8 cellular contexts compared by ENCODE assay signal in the genomic region with DNA sequence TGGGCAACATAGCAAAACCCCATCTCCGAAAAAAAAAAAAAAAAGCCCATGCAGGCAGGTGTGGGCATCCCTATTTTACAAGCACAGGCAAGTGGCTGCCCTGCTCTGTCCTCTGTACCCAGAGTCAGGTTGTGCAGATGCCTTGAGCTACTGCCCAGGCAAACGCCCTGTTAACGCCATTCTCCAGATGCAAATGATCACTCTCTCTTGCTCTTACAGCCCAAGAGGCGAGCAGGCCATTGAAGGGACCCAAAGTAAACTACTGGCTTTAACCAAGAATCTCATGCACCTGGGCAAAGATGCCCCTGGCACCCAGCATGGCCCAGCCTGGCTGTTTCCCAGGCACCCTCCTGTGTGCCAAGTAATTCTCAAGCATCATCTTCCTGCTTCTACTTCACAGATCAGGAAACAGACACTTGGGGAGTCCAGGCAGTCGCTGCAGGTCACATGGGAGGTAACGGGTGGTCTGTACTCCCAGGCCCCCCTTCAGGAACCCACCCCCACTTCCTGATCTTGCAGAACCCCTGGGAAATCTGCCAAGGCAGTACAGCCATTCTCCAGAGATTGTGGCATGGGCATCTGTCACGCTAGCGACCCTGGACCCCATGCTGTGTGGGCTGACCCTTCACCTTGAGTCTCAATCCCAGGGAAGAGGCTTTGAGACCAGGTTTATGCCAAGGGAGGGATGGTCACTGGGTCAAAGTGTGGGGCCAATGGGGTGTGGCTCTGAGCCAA. TPM values are rescaled to one million over a fixed set of nuclear protein-coding genes. Genes with fewer than 3 reads are reported as not detected.
DNase-seq lines count a peak whose midpoint lies in the region; ATAC-seq and TF ChIP-seq lines count a peak whose summit lies in the region.

No MANE protein-coding gene starts in this region.

- H3K36me3 ChIP-seq in A673 (ENCODE audit: insufficient read depth, low read length, poor library complexity, severe bottlenecking) (no peaks in the 10 kb centered on the region), HCT116 (ENCODE audit: control insufficient read depth in 1 of 2, insufficient read depth in 2 of 2, low read length in 2 of 2) (no peaks in the 10 kb centered on the region), breast epithelium (no peaks in the 10 kb centered on the region)

- intact Hi-C loops in A673 (cut with micrococcal nuclease; ENCODE audit: unreplicated experiment): loop anchor here (5.0 kb wide), 1 partner anchor 101 kb away; the partner anchor contains the start of genes NAIF1 and SLC25A25
- intact Hi-C loops in HCT116 (cut with micrococcal nuclease): no loop called here
- intact Hi-C loops in breast epithelium (cut with DNase I; ENCODE audit: low total_unique reads): no loop called here

- H3K79me2 ChIP-seq in HCT116 (ENCODE audit: insufficient read depth, low read length): peaks cover 93% of the 10 kb centered on the region

- peak overlapping the region; percentile 78 for H3K4me2 ChIP-seq in HCT116 (ENCODE audit: low read length)

- peak overlapping the region; percentile 91 to 100 (median 97) for H3K27ac Mint-ChIP-seq in naive thymus-derived CD8-positive, alpha-beta T cell

- ATAC-seq in HCT116: no peak
- no peak for ATAC-seq in naive thymus-derived CD8-positive, alpha-beta T cell
- no peak for ATAC-seq in HG02763 (IDR thresholded peaks at IDR 0.05; ENCODE audit: unreplicated experiment)
- no peak for ATAC-seq in HG02588 (IDR thresholded peaks at IDR 0.05; ENCODE audit: unreplicated experiment)

- no peaks in the 10 kb centered on the region for H3K27me3 Mint-ChIP-seq in naive thymus-derived CD8-positive, alpha-beta T cell

- no peak overlapping the region for H2AFZ ChIP-seq in HCT116 (ENCODE audit: low read depth, low read length, poor library complexity, severe bottlenecking)

- DNase-seq in A673 (ENCODE audit: low spot score) (peak; percentile 63), HCT116 (ENCODE audit: low read depth, low spot score) (no peak), breast epithelium (ENCODE audit: low spot score in 2 of 2) (no peak), HuH-7 (ENCODE audit: low spot score) (no peak), AG08395 (ENCODE audit: low spot score) (no peak)
- DNase-seq in naive thymus-derived CD8-positive, alpha-beta T cell: no peak

- CTCF ChIA-PET in A673 (lab: Charles Lee) (no interaction called here), HCT116 (lab: Charles Lee) (interaction anchor here (1.6 kb wide), 1 partner anchor 23 kb away, joined by 4 read pairs; no protein-coding TSS in a partner anchor)

- TF ChIP-seq CTCF in A673 (conservative IDR thresholded peaks at IDR 0.05; ENCODE audit: low read depth, low read length) (no peak), HCT116 (IDR thresholded peaks at IDR 0.05 in 2 of 3, conservative IDR thresholded peaks at IDR 0.05 in 1 of 3; ENCODE audit: borderline replicate concordance in 1 of 3, insufficient read depth in 1 of 3, low read depth in 2 of 3, low read length in 2 of 3) (no peak), breast epithelium (IDR thresholded peaks at IDR 0.05) (no peak)

- no peaks in the 10 kb centered on the region for H3K9me3 Mint-ChIP-seq in naive thymus-derived CD8-positive, alpha-beta T cell

- TF ChIP-seq POLR2A in HCT116 (IDR thresholded peaks at IDR 0.05; ENCODE audit: borderline replicate concordance, extremely low read depth, insufficient read depth, insufficient read length): no peak
- no peak for TF ChIP-seq POLR2A in breast epithelium (IDR thresholded peaks at IDR 0.05)

- H3K27ac ChIP-seq in A673 (ENCODE audit: low read depth, low read length, poor library complexity, severe bottlenecking) (peak overlapping the region; percentile 96), HCT116 (ENCODE audit: low read depth, low read length) (peak overlapping the region; percentile 88), breast epithelium (peak overlapping the region; percentile 98 to 99)

- RAD21 ChIA-PET in HCT116 (lab: Charles Lee; ENCODE audit: low non-redundant PET in 1 of 2, low total read pairs in 2 of 2, uncharacterized antibody in 2 of 2, unreplicated experiment in 2 of 2): no interaction called here

- peaks cover 0 to 56% (median 7%) of the 10 kb centered on the region in 3 donors for H3K36me3 Mint-ChIP-seq in naive thymus-derived CD8-positive, alpha-beta T cell

- no peak for TF ChIP-seq RAD21 in HCT116 (IDR thresholded peaks at IDR 0.05; ENCODE audit: low read depth)

- H3K9me2 ChIP-seq in HCT116 (ENCODE audit: insufficient read depth): no peaks in the 10 kb centered on the region

- H3K9ac ChIP-seq in HCT116 (ENCODE audit: low read length): peak overlapping the region; percentile 49

- H4K20me1 ChIP-seq in HCT116 (ENCODE audit: insufficient read depth): no peaks in the 10 kb centered on the region

- POLR2A ChIA-PET in A673 (lab: Charles Lee; ENCODE audit: low non-redundant PET) (interaction anchor here (0.6 kb wide), 1 partner anchor 15 kb away, joined by 3 read pairs; no protein-coding TSS in a partner anchor), HCT116 (lab: Charles Lee) (interaction anchor here (1.4 to 1.9 kb wide), 2 partner anchors 11 to 12 kb away, joined by 3 to 4 read pairs; no protein-coding TSS in a partner anchor)
- POLR2A ChIA-PET in naive thymus-derived CD8-positive, alpha-beta T cell (lab: Charles Lee): interaction anchor here (1.0 to 67.4 kb wide), 5 partner anchors 0 to 182 kb away, joined by 3 to 2190 read pairs (median 737); partner anchors contain the start of genes DPM2 and EEIG1

- no peaks in the 10 kb centered on the region for H3K27me3 ChIP-seq in A673 (replicated peaks; ENCODE audit: insufficient read depth, low read depth, low read length, poor library complexity)
- H3K27me3 ChIP-seq in HCT116 (ENCODE audit: insufficient read depth, low read length): no peaks in the 10 kb centered on the region
- no peaks in the 10 kb centered on the region for H3K27me3 ChIP-seq in breast epithelium

- H3K4me1 ChIP-seq in A673 (ENCODE audit: insufficient read depth, low read length, poor library complexity, severe bottlenecking): peaks cover 89% of the 10 kb centered on the region
- H3K4me1 ChIP-seq in HCT116 (ENCODE audit: control insufficient read depth in 1 of 2, insufficient read depth in 2 of 2, low read length in 2 of 2): peaks cover 92 to 94% of the 10 kb centered on the region in 2 experiments
- peaks cover 47 to 62% of the 10 kb centered on the region in 2 donors for H3K4me1 ChIP-seq in breast epithelium

- peak overlapping the region; percentile 87 to 99 (median 92) for H3K4me3 Mint-ChIP-seq in naive thymus-derived CD8-positive, alpha-beta T cell

- no TSS peak for BruUV-seq in A673 (replicated peaks; lab: Mats Ljungman, UMichigan)
- no TSS peak for BruUV-seq in HCT116 (replicated peaks; lab: Mats Ljungman, UMichigan)

- H3K4me3 ChIP-seq in A673 (ENCODE audit: low read depth, low read length, poor library complexity, severe bottlenecking) (no peak overlapping the region), HCT116 (replicated peaks in 1 of 2; ENCODE audit: low read depth in 1 of 2, low read length in 2 of 2) (no peak overlapping the region), breast epithelium (no peak overlapping the region)

- H3K4me1 Mint-ChIP-seq in naive thymus-derived CD8-positive, alpha-beta T cell: peaks cover 66 to 99% (median 98%) of the 10 kb centered on the region in 4 donors

- H3K9me3 ChIP-seq in A673 (ENCODE audit: low read depth, low read length, poor library complexity, severe bottlenecking) (no peaks in the 10 kb centered on the region), HCT116 (ENCODE audit: control insufficient read depth in 1 of 2, insufficient read depth in 1 of 2, low read depth in 1 of 2, low read length in 2 of 2) (no peaks in the 10 kb centered on the region), breast epithelium (no peaks in the 10 kb centered on the region)

TF ChIP-seq in HCT116, 20 proteins besides CTCF, POLR2A, EP300 and RAD21:
- TF ChIP-seq SIN3A (IDR thresholded peaks at IDR 0.05; ENCODE audit: low read depth) (no peak), POLR2AphosphoS5 (IDR thresholded peaks at IDR 0.05; ENCODE audit: low read depth, low read length) (peak; percentile 22; the same call in 1 of the 2 replicates), SRF (IDR thresholded peaks at IDR 0.05; ENCODE audit: low read depth) (no peak), SP1 (IDR thresholded peaks at IDR 0.05; ENCODE audit: low read depth) (no peak)

RNA-seq across cellular contexts. Expression of gene EEIG1, which starts 14.2 kb away (rescaled TPM):
- 30.0 and 34.1 TPM in 2 replicates for total RNA-seq in A673 (2021)
- 44.2 TPM for total RNA-seq in HCT116 (2021; ENCODE audit: unreplicated experiment)
- 28.1 and 33.1 TPM in 2 replicates for polyA plus RNA-seq in HCT116 (2012)
- total RNA-seq in breast epithelium: 10 to 100 TPM in 2 of 3 donors, 1 to 10 TPM in 1; 7.7 to 32.1 (median 19.7) TPM
- total RNA-seq in naive thymus-derived CD8-positive, alpha-beta T cell: 100 to 1,000 TPM; 564 to 631 TPM
- polyA plus RNA-seq in naive thymus-derived CD8-positive, alpha-beta T cell: 100 to 1,000 TPM; 134 to 318 (median 149) TPM

RNA-seq across cellular contexts. Expression of gene DPM2, which starts 28.9 kb away (rescaled TPM):
- total RNA-seq in A673 (2021): 51.5 and 52.9 TPM in 2 replicates
- 54.6 TPM for total RNA-seq in HCT116 (2021; ENCODE audit: unreplicated experiment)
- polyA plus RNA-seq in HCT116 (2012): 58.0 and 62.6 TPM in 2 replicates
- 10 to 100 TPM; 10.6 to 17.4 (median 17.1) TPM for total RNA-seq in breast epithelium
- 10 to 100 TPM; 71.1 to 74.6 TPM for total RNA-seq in naive thymus-derived CD8-positive, alpha-beta T cell
- polyA plus RNA-seq in naive thymus-derived CD8-positive, alpha-beta T cell: 10 to 100 TPM; 28.5 to 34.7 (median 34.2) TPM

RNA-seq across cellular contexts. Expression of gene PIP5KL1, which starts 36.0 kb away (rescaled TPM):
- total RNA-seq in A673 (2021) (2.6 and 3.9 TPM in 2 replicates), HCT116 (2021; ENCODE audit: unreplicated experiment) (37.6 TPM), breast epithelium (10 to 100 TPM in 1 of 3 donors, 1 to 10 TPM in 2; 2.2 to 10.1 (median 5.2) TPM)
- 35.7 and 36.0 TPM in 2 replicates for polyA plus RNA-seq in HCT116 (2012)
- 1 to 10 TPM; 1.8 to 2.0 TPM for total RNA-seq in naive thymus-derived CD8-positive, alpha-beta T cell
- under 1 TPM in 2 of 3 donors, not detected in 1; 0.28 to 0.46 TPM for polyA plus RNA-seq in naive thymus-derived CD8-positive, alpha-beta T cell

RNA-seq across cellular contexts. Expression of gene ST6GALNAC4, which starts 49.7 kb away (rescaled TPM):
- total RNA-seq in A673 (2021) (11.8 and 15.8 TPM in 2 replicates), HCT116 (2021; ENCODE audit: unreplicated experiment) (49.4 TPM), breast epithelium (10 to 100 TPM; 17.6 to 44.6 (median 24.0) TPM)
- polyA plus RNA-seq in HCT116 (2012): 45.7 and 58.2 TPM in 2 replicates
- 10 to 100 TPM; 47.0 to 47.5 TPM for total RNA-seq in naive thymus-derived CD8-positive, alpha-beta T cell
- 10 to 100 TPM; 19.8 to 34.4 (median 22.1) TPM for polyA plus RNA-seq in naive thymus-derived CD8-positive, alpha-beta T cell

Comparison
In these comparisons a context has a peak if more than half of its experiments do, and no peak if none do; other contexts are left out.
1. RNA of gene EEIG1, which starts 14.2 kb away (total RNA-seq): 564 to 631 TPM in naive thymus-derived CD8-positive, alpha-beta T cell; 44.2 TPM in HCT116 (single experiment), 30.0 to 34.1 TPM in A673 and 7.7 to 32.1 TPM in breast epithelium; every median in the first group is over 10 times any median in the second.
2. Peak in every context shown above with its lines, with median percentiles within 50 percentile points of each other: H3K27ac ChIP-seq.